ENCODE assay signal across 11 cellular contexts in genomic region chr10:59006511-59007306, GRCh38.
A peak's percentile ranks its signal among the peaks of the same experiment; 100 is the strongest.
DNase-seq lines count a peak whose midpoint lies in the region; ATAC-seq and TF ChIP-seq lines count a peak whose summit lies in the region.
"Had no signal": no experiment of that assay in that cellular context is flagged by ENCODE, and none has a peak within 500 bp of the region (broad histone marks: within the 10 kb centered on the region; RNA-seq: fewer than 3 reads in every experiment).

No MANE protein-coding gene starts in this region.

- H3K27me3 ChIP-seq in gastrocnemius medialis = no peaks in the 10 kb centered on the region

- TF ChIP-seq POLR2A in gastrocnemius medialis (IDR thresholded peaks at IDR 0.05) = no peak

- no peak overlapping the region for H3K27ac ChIP-seq in gastrocnemius medialis

- intact Hi-C loops in gastrocnemius medialis (cut with DNase I; ENCODE audit: low total_unique reads) = no loop called here

- no peak overlapping the region for H3K4me3 ChIP-seq in fibroblast of villous mesenchyme (ENCODE audit: low read depth, low read length)
- H3K4me3 ChIP-seq in gastrocnemius medialis = no peak overlapping the region

- H3K27me3 Mint-ChIP-seq in activated CD8-positive, alpha-beta memory T cell treated with anti-CD3 and anti-CD28 coated beads, Interleukin-2, amount 10 ng/mL, durations not matched to agents 7 days and 5 days = no peaks in the 10 kb centered on the region
- H3K27me3 Mint-ChIP-seq: activated naive CD8-positive, alpha-beta T cell treated with anti-CD3 and anti-CD28 coated beads, Interleukin-2, amount 10 ng/mL, durations not matched to agents 7 days and 5 days; memory B cell had no signal

- H3K36me3 Mint-ChIP-seq in activated CD8-positive, alpha-beta memory T cell treated with anti-CD3 and anti-CD28 coated beads, Interleukin-2, amount 10 ng/mL, durations not matched to agents 7 days and 5 days = no peaks in the 10 kb centered on the region
- H3K36me3 Mint-ChIP-seq: activated naive CD8-positive, alpha-beta T cell treated with anti-CD3 and anti-CD28 coated beads, Interleukin-2, amount 10 ng/mL, durations not matched to agents 7 days and 5 days; memory B cell had no signal

- DNase-seq in RKO (ENCODE audit: low spot score) (peak; percentile 54), fibroblast of villous mesenchyme (ENCODE audit: low read depth) (peak; percentile 54), gastrocnemius medialis (peak; percentile 29 to 34), DMS153 (lab: John Stamatoyannopoulos, UW) (no peak), NCI-H1048 (lab: John Stamatoyannopoulos, UW) (no peak)
- no peak for DNase-seq in activated CD8-positive, alpha-beta memory T cell treated with anti-CD3 and anti-CD28 coated beads, Interleukin-2, amount 10 ng/mL, durations not matched to agents 7 days and 5 days
- DNase-seq: activated naive CD8-positive, alpha-beta T cell treated with anti-CD3 and anti-CD28 coated beads, Interleukin-2, amount 10 ng/mL, durations not matched to agents 7 days and 5 days; NCI-H2171 had no signal

- CTCF ChIA-PET in activated CD8-positive, alpha-beta memory T cell treated with anti-CD3 and anti-CD28 coated beads, Interleukin-2, amount 10 ng/mL, durations not matched to agents 7 days and 5 days (lab: Charles Lee) = no interaction called here

- no peak overlapping the region for H3K4me3 Mint-ChIP-seq in activated CD8-positive, alpha-beta memory T cell treated with anti-CD3 and anti-CD28 coated beads, Interleukin-2, amount 10 ng/mL, durations not matched to agents 7 days and 5 days
- H3K4me3 Mint-ChIP-seq: activated naive CD8-positive, alpha-beta T cell treated with anti-CD3 and anti-CD28 coated beads, Interleukin-2, amount 10 ng/mL, durations not matched to agents 7 days and 5 days; memory B cell had no signal

- H3K27ac Mint-ChIP-seq in activated CD8-positive, alpha-beta memory T cell treated with anti-CD3 and anti-CD28 coated beads, Interleukin-2, amount 10 ng/mL, durations not matched to agents 7 days and 5 days = no peak overlapping the region
- H3K27ac Mint-ChIP-seq: activated naive CD8-positive, alpha-beta T cell treated with anti-CD3 and anti-CD28 coated beads, Interleukin-2, amount 10 ng/mL, durations not matched to agents 7 days and 5 days; memory B cell had no signal

- H3K4me1 ChIP-seq in gastrocnemius medialis = no peaks in the 10 kb centered on the region

- ATAC-seq in GM18511 (IDR thresholded peaks at IDR 0.05; ENCODE audit: unreplicated experiment) (peak; percentile 49), gastrocnemius medialis (peak; percentile 76 to 77), GM21526 (IDR thresholded peaks at IDR 0.05; ENCODE audit: low FRiP score, unreplicated experiment) (no peak)
- ATAC-seq in activated CD8-positive, alpha-beta memory T cell treated with anti-CD3 and anti-CD28 coated beads, Interleukin-2, amount 10 ng/mL, durations not matched to agents 7 days and 5 days = no peak

- no peaks in the 10 kb centered on the region for H3K4me1 Mint-ChIP-seq in activated CD8-positive, alpha-beta memory T cell treated with anti-CD3 and anti-CD28 coated beads, Interleukin-2, amount 10 ng/mL, durations not matched to agents 7 days and 5 days
- H3K4me1 Mint-ChIP-seq: activated naive CD8-positive, alpha-beta T cell treated with anti-CD3 and anti-CD28 coated beads, Interleukin-2, amount 10 ng/mL, durations not matched to agents 7 days and 5 days; memory B cell had no signal

- no peaks in the 10 kb centered on the region for H3K36me3 ChIP-seq in gastrocnemius medialis

- in situ Hi-C loops in gastrocnemius medialis (cut with MboI; ENCODE audit: low sequenced_read_pairs in 4 of 4) = no loop called here

- TF ChIP-seq CTCF in fibroblast of villous mesenchyme (IDR thresholded peaks at IDR 0.05; ENCODE audit: insufficient read depth, low read depth, low read length) = no peak
- TF ChIP-seq CTCF in gastrocnemius medialis (IDR thresholded peaks at IDR 0.05 in 4 of 5, conservative IDR thresholded peaks at IDR 0.05 in 1 of 5) = no peak

- H3K9me3 ChIP-seq in gastrocnemius medialis = no peaks in the 10 kb centered on the region

- no peaks in the 10 kb centered on the region for H3K9me3 Mint-ChIP-seq in activated CD8-positive, alpha-beta memory T cell treated with anti-CD3 and anti-CD28 coated beads, Interleukin-2, amount 10 ng/mL, durations not matched to agents 7 days and 5 days (ENCODE audit: low read depth)
- H3K9me3 Mint-ChIP-seq: activated naive CD8-positive, alpha-beta T cell treated with anti-CD3 and anti-CD28 coated beads, Interleukin-2, amount 10 ng/mL, durations not matched to agents 7 days and 5 days had no signal

Comparison
In these comparisons a context has a peak if more than half of its experiments do, and no peak if none do; other contexts are left out.
1. ATAC-seq: peak in GM18511 (single experiment) and gastrocnemius medialis (2 of 2); none in GM21526 (single experiment) and activated CD8-positive, alpha-beta memory T cell treated with anti-CD3 and anti-CD28 coated beads, Interleukin-2, amount 10 ng/mL, durations not matched to agents 7 days and 5 days (single experiment).
2. DNase-seq: peak in RKO (single experiment), fibroblast of villous mesenchyme (single experiment) and gastrocnemius medialis (2 of 2); none in DMS153 (single experiment), activated CD8-positive, alpha-beta memory T cell treated with anti-CD3 and anti-CD28 coated beads, Interleukin-2, amount 10 ng/mL, durations not matched to agents 7 days and 5 days (single experiment) and NCI-H1048 (single experiment).